Comparison of ENCODE assay signal across 1 cellular context in genomic region chr10:62048473-62048872, GRCh38.
TF ChIP-seq lines count a peak whose summit lies in the region.

No MANE protein-coding gene starts in this region.

TF ChIP-seq in H1, 55 proteins besides CTCF, POLR2A, EP300 and RAD21 (continued from another document):
- TF ChIP-seq EZH2 (IDR thresholded peaks at IDR 0.05; ENCODE audit: low read depth, low read length, severe bottlenecking) (no peak), SAP30 (IDR thresholded peaks at IDR 0.05; ENCODE audit: insufficient read depth, insufficient replicate concordance, low read length) (no peak)
